22 cellular contexts compared by ENCODE assay signal in the genomic region with DNA sequence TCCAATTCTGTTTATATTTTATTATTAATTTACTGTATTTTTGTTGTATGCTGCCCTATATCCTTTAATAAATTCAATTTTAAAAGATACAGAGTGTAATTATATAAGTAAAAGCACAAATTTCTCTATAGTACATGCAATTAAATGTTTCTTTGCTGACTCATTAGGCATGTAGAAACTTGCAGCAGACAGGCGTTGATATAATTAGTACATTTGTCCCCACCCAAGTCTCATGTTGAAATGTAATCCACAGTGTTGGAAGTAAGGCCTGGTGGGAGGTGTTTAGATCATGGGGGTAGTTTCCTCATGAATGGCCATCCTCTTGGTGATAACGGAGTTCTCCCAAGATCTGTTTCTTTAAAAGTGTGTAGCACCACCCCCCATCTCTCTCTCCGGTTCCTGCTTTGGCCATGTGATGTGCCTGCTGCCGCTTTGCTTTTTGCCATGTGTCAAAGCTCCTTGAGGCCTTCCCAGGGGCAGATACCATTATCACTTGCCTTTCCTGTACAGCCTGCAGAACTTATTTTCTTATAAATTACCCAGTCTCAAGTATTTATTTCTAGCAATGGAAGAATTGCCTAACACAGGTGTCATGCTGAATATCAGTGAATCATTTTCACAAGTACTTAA.
DNase-seq lines count a peak whose midpoint lies in the region; ATAC-seq and TF ChIP-seq lines count a peak whose summit lies in the region.
"Had no signal": no experiment of that assay in that cellular context is flagged by ENCODE, and none has a peak within 500 bp of the region (broad histone marks: within the 10 kb centered on the region; RNA-seq: fewer than 3 reads in every experiment).

No MANE protein-coding gene starts in this region.

- H3K9me3 ChIP-seq in PC-9 (ENCODE audit: insufficient read depth, low read depth) = no peaks in the 10 kb centered on the region
- H3K9me3 ChIP-seq: ascending aorta, left lung, SK-N-SH, tibial artery had no signal

- no TSS peak for BruUV-seq in PC-9 (replicated peaks; lab: Mats Ljungman, UMichigan)

- no peaks in the 10 kb centered on the region for H3K9me2 ChIP-seq in PC-9 (ENCODE audit: insufficient read depth)
- H3K9me2 ChIP-seq: SK-N-SH had no signal

- H3K4me2 ChIP-seq in PC-9 = no peak overlapping the region
- H3K4me2 ChIP-seq: SK-N-SH had no signal

- H4K20me1 ChIP-seq in PC-9 (ENCODE audit: insufficient read depth) = no peaks in the 10 kb centered on the region

- no peak overlapping the region for H3K27ac ChIP-seq in PC-9
- H3K27ac ChIP-seq: ascending aorta, left lung, tibial artery had no signal

- no peak for DNase-seq in HEK293T (ENCODE audit: extremely low spot score)
- peak; percentile 22 for DNase-seq in NCI-H2171 treated with DMSO at 0.1 percent for 48 hours (lab: John Stamatoyannopoulos, UW)
- DNase-seq in renal cortical epithelial cell (ENCODE audit: low read depth) = peak; percentile 41
- DNase-seq in PC-9 = no peak
- DNase-seq: activated CD4-positive, CD25-positive, alpha-beta regulatory T cell; activated CD8-positive, alpha-beta T cell treated with anti-CD3 and anti-CD28 coated beads, Interleukin-2, amount 10 ng/mL, durations not matched to agents 7 days and 5 days; activated naive CD4-positive, alpha-beta T cell treated with anti-CD3 and anti-CD28 coated beads, Interleukin-2, amount 50 U/mL, for 16 hours; activated T-cell treated with anti-CD3 and anti-CD28 coated beads, Interleukin-2, amount 50 U/mL, for 4 hours; COR-L47; cortex of kidney; Karpas-422; left lung; NK-92 treated with Interleukin-12 subunit alpha and Interleukin-12 subunit beta, amount 100 ng/mL, for 24 hours; nucleus accumbens; right cardiac atrium; SK-N-SH; tibial artery had no signal

- POLR2A ChIA-PET in HEK293T (lab: Yijun Ruan, JAX) (no interaction called here), PC-9 (lab: Charles Lee; ENCODE audit: unreplicated experiment) (no interaction called here)

- H2AFZ ChIP-seq in PC-9 = no peak overlapping the region

- TF ChIP-seq CTCF in PC-9 (conservative IDR thresholded peaks at IDR 0.05) = no peak

- CTCF ChIA-PET in HEK293T (lab: Yijun Ruan, JAX) = interaction anchor here (1.5 kb wide), 1 partner anchor 12 kb away, joined by 8 read pairs; no protein-coding TSS in a partner anchor
- CTCF ChIA-PET in PC-9 (lab: Charles Lee) = no interaction called here

- H3K79me2 ChIP-seq in PC-9 (ENCODE audit: low read depth) = no peaks in the 10 kb centered on the region

- H3K27me3 ChIP-seq in PC-9 (ENCODE audit: insufficient read depth, low read depth) = no peaks in the 10 kb centered on the region
- H3K27me3 ChIP-seq: ascending aorta, left lung, tibial artery had no signal

- H3F3A ChIP-seq in PC-9 (ENCODE audit: insufficient read depth, low read depth) = no peaks in the 10 kb centered on the region

- no peaks in the 10 kb centered on the region for H3K4me1 ChIP-seq in PC-9 (replicated peaks; ENCODE audit: insufficient read depth)
- H3K4me1 ChIP-seq: ascending aorta had no signal

- intact Hi-C loops in PC-9 (cut with micrococcal nuclease; ENCODE audit: unreplicated experiment) = loop anchor here (5.0 kb wide), 2 partner anchors 148 to 313 kb away; no protein-coding TSS in a partner anchor

- ATAC-seq in esophagus mucosa (peak; percentile 65), HG02642 (IDR thresholded peaks at IDR 0.05; ENCODE audit: poor library complexity, unreplicated experiment) (no peak), HG03442 (IDR thresholded peaks at IDR 0.05; ENCODE audit: unreplicated experiment) (no peak)
- ATAC-seq: activated CD8-positive, alpha-beta T cell treated with anti-CD3 and anti-CD28 coated beads, Interleukin-2, amount 10 ng/mL, durations not matched to agents 7 days and 5 days; activated T-cell treated with anti-CD3 and anti-CD28 coated beads, Interleukin-2, amount 50 U/mL, for 4 hours; left lung; stimulated activated memory B cell treated with anti-CD40 and anti-IgM and Interleukin-4, amounts not matched to agents 10 μg/mL and 1 μg/mL and 100 μg/mL, for 72 hours had no signal

- H3K4me3 ChIP-seq in PC-9 = no peak overlapping the region
- H3K4me3 ChIP-seq: ascending aorta, left lung, tibial artery had no signal

- no peaks in the 10 kb centered on the region for H3K36me3 ChIP-seq in PC-9 (ENCODE audit: low read depth)
- H3K36me3 ChIP-seq: ascending aorta, left lung, tibial artery had no signal

TF ChIP-seq in HEK293T, 16 proteins besides CTCF, POLR2A, EP300 and RAD21:
- TF ChIP-seq L3MBTL2 (conservative IDR thresholded peaks at IDR 0.05) = peak; percentile 44
- no peak for TF ChIP-seq TARDBP (IDR thresholded peaks at IDR 0.05)

Comparison
In these comparisons a context has a peak if more than half of its experiments do, and no peak if none do; other contexts are left out.
1. DNase-seq: peak in NCI-H2171 treated with DMSO at 0.1 percent for 48 hours (single experiment) and renal cortical epithelial cell (single experiment); none in HEK293T (single experiment) and PC-9 (0 of 2).